In genomic region chr4:13902141-13902540, GRCh38 we compare ENCODE assay signal across 26 cellular contexts.
"Had no signal": no experiment of that assay in that cellular context is flagged by ENCODE, and none has a peak within 500 bp of the region (broad histone marks: within the 10 kb centered on the region; RNA-seq: fewer than 3 reads in every experiment).

No MANE protein-coding gene starts in this region.

- H3K9me3 Mint-ChIP-seq: activated naive CD4-positive, alpha-beta T cell treated with anti-CD3 and anti-CD28 coated beads, Interleukin-2, amount 50 U/mL, for 24 hours; activated T-helper 1 cell treated with anti-CD3 and anti-CD28 coated beads, Interleukin-12 subunit alpha, Interleukin-12 subunit beta, Interleukin-2, Interleukin-4 antibody, amounts not matched to agents 30 ng/mL and 10 ng/mL and 1 ng/mL, durations not matched to agents 14 hours and 24 hours and 36 hours; brain; dendritic cell treated with granulocyte-macrophage colony-stimulating factor and Interleukin-4, amounts not matched to agents 40 ng/mL and 50 ng/mL, for 4 days; T-cell; T-helper 2 cell treated with Interferon-gamma antibody and Interleukin-4, amounts not matched to agents 5 μg/mL and 100 μg/mL, for 36 hours had no signal

- H3K9me3 ChIP-seq: esophagus squamous epithelium, heart right ventricle, ovary, prostate gland had no signal

- H3K27me3 ChIP-seq: esophagus squamous epithelium, heart right ventricle, ovary had no signal

- H3K27ac Mint-ChIP-seq: activated CD8-positive, alpha-beta T cell treated with anti-CD3 and anti-CD28 coated beads, Interleukin-2, amount 10 ng/mL, durations not matched to agents 7 days and 5 days; activated naive CD4-positive, alpha-beta T cell treated with anti-CD3 and anti-CD28 coated beads, Interleukin-2, amount 50 U/mL, for 24 hours; activated T-helper 1 cell treated with anti-CD3 and anti-CD28 coated beads, Interleukin-12 subunit alpha, Interleukin-12 subunit beta, Interleukin-2, Interleukin-4 antibody, amounts not matched to agents 30 ng/mL and 10 ng/mL and 1 ng/mL, durations not matched to agents 14 hours and 24 hours and 36 hours; brain; dendritic cell treated with granulocyte-macrophage colony-stimulating factor and Interleukin-4, amounts not matched to agents 40 ng/mL and 50 ng/mL, for 4 days; natural killer cell; T-cell; T-helper 2 cell treated with Interferon-gamma antibody and Interleukin-4, amounts not matched to agents 5 μg/mL and 100 μg/mL, for 36 hours had no signal

- H3K4me1 Mint-ChIP-seq: activated naive CD4-positive, alpha-beta T cell treated with anti-CD3 and anti-CD28 coated beads, Interleukin-2, amount 50 U/mL, for 24 hours; brain; natural killer cell; T-cell had no signal

- DNase-seq: activated CD4-positive, alpha-beta T cell treated with anti-CD3 and anti-CD28 coated beads for 1 hour; activated CD4-positive, alpha-beta T cell treated with anti-CD3 and anti-CD28 coated beads, Interleukin-2, amount 50 U/mL, for 1 hour; activated CD8-positive, alpha-beta T cell treated with anti-CD3 and anti-CD28 coated beads, Interleukin-2, amount 10 ng/mL, durations not matched to agents 7 days and 5 days; activated gamma-delta T cell; anterior cingulate cortex; caudate nucleus; effector CD8-positive, alpha-beta T cell; esophagus squamous epithelium; heart right ventricle; kidney; midbrain; natural killer cell; ovary; stimulated activated CD4-positive, alpha-beta T cell treated with anti-CD3 and anti-CD28 coated beads, Interleukin-12 subunit alpha, Interleukin-12 subunit beta, amount 100 ng/mL, for 4 hours; stimulated activated CD4-positive, alpha-beta T cell treated with anti-CD3 and anti-CD28 coated beads, Interleukin-4, amount 100 ng/mL, for 4 hours; stimulated activated naive CD8-positive, alpha-beta T cell treated with anti-CD3 and anti-CD28 coated beads, Interleukin-15, Interleukin-2, amounts not matched to agents 100 U/mL and 50 U/mL, for 24 hours; T-cell had no signal

- H3K36me3 ChIP-seq: esophagus squamous epithelium, heart right ventricle, ovary, prostate gland had no signal

- ATAC-seq: activated CD8-positive, alpha-beta T cell treated with anti-CD3 and anti-CD28 coated beads, Interleukin-2, amount 10 ng/mL, durations not matched to agents 7 days and 5 days; heart right ventricle; left lobe of liver; natural killer cell; stimulated activated naive CD8-positive, alpha-beta T cell treated with anti-CD3 and anti-CD28 coated beads, Interleukin-15, Interleukin-2, amounts not matched to agents 100 U/mL and 50 U/mL, for 24 hours; T-cell had no signal

- H3K27ac ChIP-seq: esophagus squamous epithelium, heart right ventricle, ovary, prostate gland, VCaP had no signal

- H3K4me3 Mint-ChIP-seq: activated CD8-positive, alpha-beta T cell treated with anti-CD3 and anti-CD28 coated beads, Interleukin-2, amount 10 ng/mL, durations not matched to agents 7 days and 5 days; activated naive CD4-positive, alpha-beta T cell treated with anti-CD3 and anti-CD28 coated beads, Interleukin-2, amount 50 U/mL, for 24 hours; activated T-helper 1 cell treated with anti-CD3 and anti-CD28 coated beads, Interleukin-12 subunit alpha, Interleukin-12 subunit beta, Interleukin-2, Interleukin-4 antibody, amounts not matched to agents 30 ng/mL and 10 ng/mL and 1 ng/mL, durations not matched to agents 14 hours and 24 hours and 36 hours; brain; dendritic cell treated with granulocyte-macrophage colony-stimulating factor and Interleukin-4, amounts not matched to agents 40 ng/mL and 50 ng/mL, for 4 days; natural killer cell; T-cell; T-helper 2 cell treated with Interferon-gamma antibody and Interleukin-4, amounts not matched to agents 5 μg/mL and 100 μg/mL, for 36 hours had no signal

- H3K27me3 Mint-ChIP-seq: activated naive CD4-positive, alpha-beta T cell treated with anti-CD3 and anti-CD28 coated beads, Interleukin-2, amount 50 U/mL, for 24 hours; brain; dendritic cell treated with granulocyte-macrophage colony-stimulating factor and Interleukin-4, amounts not matched to agents 40 ng/mL and 50 ng/mL, for 4 days; T-cell had no signal

- H3K4me1 ChIP-seq: esophagus squamous epithelium, heart right ventricle, prostate gland had no signal

- H3K36me3 Mint-ChIP-seq: activated naive CD4-positive, alpha-beta T cell treated with anti-CD3 and anti-CD28 coated beads, Interleukin-2, amount 50 U/mL, for 24 hours; brain; natural killer cell; T-cell had no signal

- H3K4me3 ChIP-seq: esophagus squamous epithelium, heart right ventricle, lung, ovary, prostate gland had no signal
